Comparison of ENCODE assay signal across 15 cellular contexts in the genomic region with DNA sequence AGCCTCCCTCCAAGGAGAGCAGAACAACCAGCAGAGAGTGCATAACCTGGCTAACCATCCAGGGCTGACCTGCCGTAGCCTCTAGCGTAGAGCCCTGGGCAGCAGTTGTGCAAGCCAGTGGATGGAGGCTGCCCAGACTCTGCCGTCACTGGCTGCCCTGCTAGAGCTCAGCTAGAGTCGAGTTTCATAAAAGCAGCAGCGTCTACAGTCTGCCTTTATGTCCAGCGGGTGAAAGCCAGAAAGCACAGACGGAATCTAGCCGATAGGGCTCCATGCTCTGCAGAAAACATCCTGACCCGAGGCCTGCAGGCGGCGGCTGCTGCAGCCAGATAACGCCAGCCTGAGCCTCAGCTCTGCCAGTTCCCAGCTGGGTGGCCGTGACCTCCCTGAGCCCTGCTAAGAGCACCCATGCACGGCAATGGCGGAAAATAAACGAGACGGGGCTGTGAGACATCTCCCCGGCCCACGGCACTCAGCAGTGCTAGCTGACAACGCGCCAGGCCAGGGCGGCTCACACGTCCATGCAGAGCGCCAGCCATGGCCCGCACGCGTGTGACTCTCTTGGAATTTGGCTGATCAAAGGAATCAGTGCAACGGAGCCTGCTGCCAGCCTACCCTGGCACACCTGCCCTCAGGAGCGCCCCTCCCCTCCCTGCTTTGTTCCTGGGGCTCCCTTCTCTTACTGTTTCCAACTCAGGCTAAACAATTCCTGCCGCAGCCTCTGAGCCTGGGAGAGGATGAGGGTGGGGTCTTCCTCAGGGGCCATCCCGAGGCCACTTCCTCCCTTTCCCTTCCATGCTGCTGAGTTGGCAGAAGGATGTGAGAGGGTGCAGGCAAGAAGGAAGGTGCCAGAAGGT.
DNase-seq lines count a peak whose midpoint lies in the region; ATAC-seq and TF ChIP-seq lines count a peak whose summit lies in the region.
"Had no signal": no experiment of that assay in that cellular context is flagged by ENCODE, and none has a peak within 500 bp of the region (broad histone marks: within the 10 kb centered on the region; RNA-seq: fewer than 3 reads in every experiment).

No MANE protein-coding gene starts in this region.

- H3K4me3 Mint-ChIP-seq in glutamatergic neuron (ENCODE audit: unreplicated experiment): no peak overlapping the region
- no peak overlapping the region for H3K4me3 Mint-ChIP-seq in activated naive CD4-positive, alpha-beta T cell treated with anti-CD3 and anti-CD28 coated beads for 36 hours
- H3K4me3 Mint-ChIP-seq in activated CD4-positive, alpha-beta memory T cell treated with anti-CD3 and anti-CD28 coated beads, Interleukin-2, amount 10 ng/mL, durations not matched to agents 7 days and 5 days: no peak overlapping the region
- H3K4me3 Mint-ChIP-seq in CD8-positive, alpha-beta memory T cell: no peak overlapping the region
- H3K4me3 Mint-ChIP-seq: CD4-positive, CD25-positive, alpha-beta regulatory T cell had no signal

- peak overlapping the region; percentile 43 for H3K27ac Mint-ChIP-seq in glutamatergic neuron (ENCODE audit: unreplicated experiment)
- no peak overlapping the region for H3K27ac Mint-ChIP-seq in activated naive CD4-positive, alpha-beta T cell treated with anti-CD3 and anti-CD28 coated beads for 36 hours
- H3K27ac Mint-ChIP-seq in activated CD4-positive, alpha-beta memory T cell treated with anti-CD3 and anti-CD28 coated beads, Interleukin-2, amount 10 ng/mL, durations not matched to agents 7 days and 5 days: no peak overlapping the region
- no peak overlapping the region for H3K27ac Mint-ChIP-seq in CD8-positive, alpha-beta memory T cell
- H3K27ac Mint-ChIP-seq: CD4-positive, CD25-positive, alpha-beta regulatory T cell had no signal

- no peak overlapping the region for H3K4me3 ChIP-seq in CD8-positive, alpha-beta memory T cell (ENCODE audit: low read length)
- H3K4me3 ChIP-seq: Peyer's patch, vagina had no signal

- no peaks in the 10 kb centered on the region for H3K36me3 ChIP-seq in CD8-positive, alpha-beta memory T cell (ENCODE audit: insufficient read depth, low read length)
- H3K36me3 ChIP-seq: Peyer's patch, vagina had no signal

- DNase-seq in Caki2 (ENCODE audit: low read depth): peak; percentile 37
- DNase-seq in glutamatergic neuron: no peak
- DNase-seq in retina: peak; percentile 51
- DNase-seq in activated naive CD4-positive, alpha-beta T cell treated with anti-CD3 and anti-CD28 coated beads for 36 hours: no peak
- no peak for DNase-seq in activated CD4-positive, alpha-beta memory T cell treated with anti-CD3 and anti-CD28 coated beads, Interleukin-2, amount 10 ng/mL, durations not matched to agents 7 days and 5 days
- DNase-seq in activated T-cell treated with anti-CD3 and anti-CD28 coated beads, Interleukin-2, amount 50 U/mL, for 1 hour: no peak
- no peak for DNase-seq in CD8-positive, alpha-beta memory T cell
- DNase-seq: amygdala; CD4-positive, CD25-positive, alpha-beta regulatory T cell; HCEC 1CT; KBM-7; Peyer's patch; small intestine had no signal

- H3K27me3 ChIP-seq in CD8-positive, alpha-beta memory T cell (ENCODE audit: insufficient read depth, low read length, poor library complexity, severe bottlenecking): no peaks in the 10 kb centered on the region
- H3K27me3 ChIP-seq: Peyer's patch, vagina had no signal

- H3K27ac ChIP-seq in CD8-positive, alpha-beta memory T cell (ENCODE audit: low read depth, low read length): no peak overlapping the region
- H3K27ac ChIP-seq: Peyer's patch, vagina had no signal

- CTCF ChIA-PET in activated naive CD4-positive, alpha-beta T cell treated with anti-CD3 and anti-CD28 coated beads for 36 hours (lab: Charles Lee): no interaction called here
- CTCF ChIA-PET in activated CD4-positive, alpha-beta memory T cell treated with anti-CD3 and anti-CD28 coated beads, Interleukin-2, amount 10 ng/mL, durations not matched to agents 7 days and 5 days (lab: Charles Lee): no interaction called here
- CTCF ChIA-PET in CD8-positive, alpha-beta memory T cell (lab: Charles Lee): interaction anchor here (1.6 kb wide), 1 partner anchor 86 kb away, joined by 3 read pairs; no protein-coding TSS in a partner anchor

- intact Hi-C loops in activated naive CD4-positive, alpha-beta T cell treated with anti-CD3 and anti-CD28 coated beads for 36 hours (cut with micrococcal nuclease): no loop called here

- H3K27me3 Mint-ChIP-seq in glutamatergic neuron (ENCODE audit: unreplicated experiment): peaks cover 12% of the 10 kb centered on the region
- H3K27me3 Mint-ChIP-seq in activated naive CD4-positive, alpha-beta T cell treated with anti-CD3 and anti-CD28 coated beads for 36 hours (ENCODE audit: low read depth): peaks cover 21% of the 10 kb centered on the region
- peaks cover 6% of the 10 kb centered on the region for H3K27me3 Mint-ChIP-seq in activated CD4-positive, alpha-beta memory T cell treated with anti-CD3 and anti-CD28 coated beads, Interleukin-2, amount 10 ng/mL, durations not matched to agents 7 days and 5 days
- H3K27me3 Mint-ChIP-seq in CD8-positive, alpha-beta memory T cell: peaks cover 15 to 29% of the 10 kb centered on the region in 2 donors

- POLR2A ChIA-PET in activated CD4-positive, alpha-beta memory T cell treated with anti-CD3 and anti-CD28 coated beads, Interleukin-2, amount 10 ng/mL, durations not matched to agents 7 days and 5 days (lab: Charles Lee): no interaction called here
- POLR2A ChIA-PET in CD8-positive, alpha-beta memory T cell (lab: Charles Lee): no interaction called here

- ATAC-seq in SK-N-SH treated with all-trans-retinoic acid at 6 μM for 48 hours: peak; percentile 61

- H3K36me3 Mint-ChIP-seq in glutamatergic neuron (ENCODE audit: unreplicated experiment): no peaks in the 10 kb centered on the region
- H3K36me3 Mint-ChIP-seq in activated naive CD4-positive, alpha-beta T cell treated with anti-CD3 and anti-CD28 coated beads for 36 hours (ENCODE audit: low read depth): no peaks in the 10 kb centered on the region
- H3K36me3 Mint-ChIP-seq in activated CD4-positive, alpha-beta memory T cell treated with anti-CD3 and anti-CD28 coated beads, Interleukin-2, amount 10 ng/mL, durations not matched to agents 7 days and 5 days (ENCODE audit: low read depth): no peaks in the 10 kb centered on the region
- no peaks in the 10 kb centered on the region for H3K36me3 Mint-ChIP-seq in CD8-positive, alpha-beta memory T cell
- H3K36me3 Mint-ChIP-seq: CD4-positive, CD25-positive, alpha-beta regulatory T cell had no signal

- H3K4me1 Mint-ChIP-seq in glutamatergic neuron (ENCODE audit: low read depth, unreplicated experiment): peaks cover 26% of the 10 kb centered on the region
- no peaks in the 10 kb centered on the region for H3K4me1 Mint-ChIP-seq in activated naive CD4-positive, alpha-beta T cell treated with anti-CD3 and anti-CD28 coated beads for 36 hours (ENCODE audit: low read depth)
- no peaks in the 10 kb centered on the region for H3K4me1 Mint-ChIP-seq in activated CD4-positive, alpha-beta memory T cell treated with anti-CD3 and anti-CD28 coated beads, Interleukin-2, amount 10 ng/mL, durations not matched to agents 7 days and 5 days
- no peaks in the 10 kb centered on the region for H3K4me1 Mint-ChIP-seq in CD8-positive, alpha-beta memory T cell
- H3K4me1 Mint-ChIP-seq: CD4-positive, CD25-positive, alpha-beta regulatory T cell had no signal

- no peaks in the 10 kb centered on the region for H3K4me1 ChIP-seq in CD8-positive, alpha-beta memory T cell (ENCODE audit: insufficient read depth, low read length)
- H3K4me1 ChIP-seq: Peyer's patch had no signal

- no peak for TF ChIP-seq CTCF in glutamatergic neuron (IDR thresholded peaks at IDR 0.05; ENCODE audit: partially characterized antibody, unreplicated experiment)

- in situ Hi-C loops in Caki2 (cut with HindIII; ENCODE audit: low pct_unique_long_range_greater_than_20kb, low sequenced_read_pairs): no loop called here

- H3K9me3 Mint-ChIP-seq in glutamatergic neuron (ENCODE audit: unreplicated experiment): peaks cover 19% of the 10 kb centered on the region
- H3K9me3 Mint-ChIP-seq in activated naive CD4-positive, alpha-beta T cell treated with anti-CD3 and anti-CD28 coated beads for 36 hours: no peaks in the 10 kb centered on the region
- H3K9me3 Mint-ChIP-seq in activated CD4-positive, alpha-beta memory T cell treated with anti-CD3 and anti-CD28 coated beads, Interleukin-2, amount 10 ng/mL, durations not matched to agents 7 days and 5 days: no peaks in the 10 kb centered on the region
- no peaks in the 10 kb centered on the region for H3K9me3 Mint-ChIP-seq in CD8-positive, alpha-beta memory T cell
- H3K9me3 Mint-ChIP-seq: CD4-positive, CD25-positive, alpha-beta regulatory T cell had no signal

- H3K9me3 ChIP-seq in CD8-positive, alpha-beta memory T cell (ENCODE audit: low read length): no peaks in the 10 kb centered on the region
- H3K9me3 ChIP-seq: Peyer's patch, vagina had no signal

TF ChIP-seq in SK-N-SH treated with all-trans-retinoic acid at 6 μM for 48 hours, 23 proteins besides CTCF, POLR2A, EP300 and RAD21 (continues in another document):
- TF ChIP-seq PPARA (CRISPR knock-in tag; IDR thresholded peaks at IDR 0.05; ENCODE audit: borderline replicate concordance) (no peak), POU6F1 (CRISPR knock-in tag; IDR thresholded peaks at IDR 0.05; ENCODE audit: borderline replicate concordance, low read depth) (no peak), ZC3H10 (CRISPR knock-in tag; IDR thresholded peaks at IDR 0.05) (no peak), RARB (CRISPR knock-in tag; IDR thresholded peaks at IDR 0.05) (no peak)

Comparison
In these comparisons a context has a peak if more than half of its experiments do, and no peak if none do; other contexts are left out.
1. DNase-seq: peak in Caki2 (single experiment) and retina (single experiment); none in glutamatergic neuron (single experiment), activated naive CD4-positive, alpha-beta T cell treated with anti-CD3 and anti-CD28 coated beads for 36 hours (single experiment), activated CD4-positive, alpha-beta memory T cell treated with anti-CD3 and anti-CD28 coated beads, Interleukin-2, amount 10 ng/mL, durations not matched to agents 7 days and 5 days (single experiment), activated T-cell treated with anti-CD3 and anti-CD28 coated beads, Interleukin-2, amount 50 U/mL, for 1 hour (single experiment) and CD8-positive, alpha-beta memory T cell (0 of 5).